ENCODE assay signal across 10 cellular contexts in genomic region chr5:125349432-125349831, GRCh38.
A peak's percentile ranks its signal among the peaks of the same experiment; 100 is the strongest.
DNase-seq lines count a peak whose midpoint lies in the region; ATAC-seq and TF ChIP-seq lines count a peak whose summit lies in the region.
"Had no signal": no experiment of that assay in that cellular context is flagged by ENCODE, and none has a peak within 500 bp of the region (broad histone marks: within the 10 kb centered on the region; RNA-seq: fewer than 3 reads in every experiment).

No MANE protein-coding gene starts in this region.

- ATAC-seq in GM21526 (IDR thresholded peaks at IDR 0.05; ENCODE audit: low FRiP score, unreplicated experiment), result no peak
- ATAC-seq in GM19351 (IDR thresholded peaks at IDR 0.05; ENCODE audit: unreplicated experiment), result no peak
- ATAC-seq in body of pancreas, result no peak

- H3K9me2 ChIP-seq in hepatocyte (replicated peaks; ENCODE audit: insufficient read depth), result no peaks in the 10 kb centered on the region

- TF ChIP-seq CTCF in cardiac fibroblast (IDR thresholded peaks at IDR 0.05; ENCODE audit: low read depth, low read length), result peak; percentile 9
- TF ChIP-seq CTCF in hepatocyte (IDR thresholded peaks at IDR 0.05; ENCODE audit: poor library complexity), result no peak
- TF ChIP-seq CTCF in body of pancreas (IDR thresholded peaks at IDR 0.05), result no peak

- H3K27me3 ChIP-seq in HUES64 (ENCODE audit: insufficient read depth, low read length), result no peaks in the 10 kb centered on the region
- no peaks in the 10 kb centered on the region for H3K27me3 ChIP-seq in hepatocyte
- no peaks in the 10 kb centered on the region for H3K27me3 ChIP-seq in body of pancreas

- H3K4me3 ChIP-seq in HUES64 (ENCODE audit: low read length) (no peak overlapping the region), cardiac fibroblast (replicated peaks in 1 of 2; ENCODE audit: low read depth in 2 of 2, low read length in 2 of 2) (no peak overlapping the region), hepatocyte (no peak overlapping the region), body of pancreas (no peak overlapping the region)

- WGBS in HUES64, result 45% methylated on average over 6 of the region's 6 CpGs
- 29% methylated on average over 6 of the region's 6 CpGs for WGBS in hepatocyte (ENCODE audit: low lambda C conversion rate, missing lambda C conversion rate)
- 42 to 50% methylated on average over 6 of the region's 6 CpGs for WGBS in body of pancreas, 2 donors

- intact Hi-C loops in body of pancreas (cut with DNase I), result no loop called here

- H3K4me1 ChIP-seq in HUES64 (ENCODE audit: insufficient read depth, low read length), result peaks cover 30% of the 10 kb centered on the region
- H3K4me1 ChIP-seq in hepatocyte (ENCODE audit: insufficient read depth), result peaks cover 6% of the 10 kb centered on the region
- no peaks in the 10 kb centered on the region for H3K4me1 ChIP-seq in body of pancreas

- DNase-seq in cardiac fibroblast (ENCODE audit: low read depth in 2 of 2), result peak; percentile 38 to 69
- peak; percentile 35 for DNase-seq in hepatocyte (ENCODE audit: low spot score)
- DNase-seq in retina, result peak; percentile 46
- DNase-seq in body of pancreas, result no peak
- DNase-seq: activated T-cell treated with anti-CD3 and anti-CD28 coated beads, Interleukin-2, amount 50 U/mL, for 48 hours; NCI-H2171 treated with DMSO at 0.1 percent for 48 hours; stimulated activated CD4-positive, alpha-beta T cell treated with anti-CD3 and anti-CD28 coated beads, Interleukin-2, amount 100 ng/mL, for 48 hours had no signal

- H3K9ac ChIP-seq in HUES64 (ENCODE audit: low read depth, low read length), result no peak overlapping the region

- H3K9me3 ChIP-seq in HUES64 (ENCODE audit: insufficient read depth, low read depth, low read length) (no peaks in the 10 kb centered on the region), hepatocyte (ENCODE audit: low read depth) (no peaks in the 10 kb centered on the region), body of pancreas (no peaks in the 10 kb centered on the region)

- no peaks in the 10 kb centered on the region for H3K79me2 ChIP-seq in hepatocyte

- H3K27ac ChIP-seq in HUES64 (ENCODE audit: low read depth, low read length), result peak overlapping the region; percentile 74; the same call in 1 of the 2 replicates
- no peak overlapping the region for H3K27ac ChIP-seq in hepatocyte
- no peak overlapping the region for H3K27ac ChIP-seq in body of pancreas

- TF ChIP-seq POLR2A in body of pancreas (IDR thresholded peaks at IDR 0.05), result no peak

- no peaks in the 10 kb centered on the region for H3K36me3 ChIP-seq in HUES64 (ENCODE audit: insufficient read depth, low read length)
- H3K36me3 ChIP-seq in hepatocyte (replicated peaks; ENCODE audit: insufficient read depth, low read depth), result no peaks in the 10 kb centered on the region
- no peaks in the 10 kb centered on the region for H3K36me3 ChIP-seq in body of pancreas (replicated peaks in 1 of 2; ENCODE audit: insufficient read depth in 1 of 2, low read depth in 2 of 2)

- no peak overlapping the region for H2AFZ ChIP-seq in hepatocyte

- no peaks in the 10 kb centered on the region for H4K20me1 ChIP-seq in hepatocyte (ENCODE audit: insufficient read depth, poor library complexity, severe bottlenecking)

- H3K4me2 ChIP-seq in hepatocyte, result peak overlapping the region; percentile 47

Comparison
In these comparisons a context has a peak if more than half of its experiments do, and no peak if none do; other contexts are left out.
1. DNase-seq: peak in cardiac fibroblast (2 of 2), hepatocyte (single experiment) and retina (single experiment); none in body of pancreas (0 of 4).